Comparison of ENCODE assay signal across 29 cellular contexts in the genomic region with DNA sequence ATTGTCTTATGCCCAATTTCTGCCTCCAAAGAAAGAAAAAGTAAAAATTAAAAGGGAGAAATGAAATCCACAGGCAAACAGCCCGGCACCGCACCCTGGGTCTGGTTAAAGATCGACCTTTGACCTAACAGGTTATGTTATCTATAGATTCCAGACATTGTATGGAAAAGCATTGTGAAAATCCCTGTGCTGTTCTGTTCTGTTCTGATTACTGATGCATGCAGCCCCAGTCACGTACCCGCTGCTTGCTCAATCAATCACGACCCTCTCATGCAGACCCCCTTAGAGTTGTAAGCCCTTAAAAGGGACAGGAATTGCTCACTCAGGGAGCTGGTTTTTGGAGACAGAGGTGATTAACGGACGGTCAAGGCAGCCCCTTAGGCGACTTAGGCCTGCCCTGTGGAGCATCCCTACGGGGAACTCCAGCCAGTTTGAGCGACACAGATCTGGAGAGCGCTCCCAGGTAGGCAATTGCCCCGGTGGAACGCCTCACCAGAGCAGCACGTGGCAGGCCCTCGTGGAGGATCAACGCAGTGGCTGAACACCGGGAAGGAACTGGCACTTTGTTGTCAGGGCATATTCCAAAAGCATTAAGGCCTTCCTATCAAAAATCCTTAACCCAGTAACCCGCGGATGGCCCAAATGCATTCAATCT.
"Had no signal": no experiment of that assay in that cellular context is flagged by ENCODE, and none has a peak within 500 bp of the region (broad histone marks: within the 10 kb centered on the region; RNA-seq: fewer than 3 reads in every experiment).

No MANE protein-coding gene starts in this region.

- H3K27me3 ChIP-seq: breast epithelium, esophagus muscularis mucosa, foreskin keratinocyte, heart right ventricle, pancreas, stomach, thyroid gland, upper lobe of right lung had no signal

- H3K36me3 ChIP-seq: breast epithelium, esophagus muscularis mucosa, heart right ventricle, left ventricle myocardium inferior, pancreas, prostate gland, stomach, thyroid gland, upper lobe of right lung had no signal

- FAIRE-seq: pancreas, TTC549 had no signal

- H3K36me3 Mint-ChIP-seq: activated CD8-positive, alpha-beta memory T cell treated with anti-CD3 and anti-CD28 coated beads, Interleukin-2, amount 10 ng/mL, durations not matched to agents 7 days and 5 days; activated naive CD4-positive, alpha-beta T cell treated with anti-CD3 and anti-CD28 coated beads, Interleukin-2, amount 50 U/mL, for 24 hours; natural killer cell treated with Interleukin-12 subunit alpha and Interleukin-12 subunit beta and Interleukin-15 and Interleukin-18, amount 100 ng/mL, for 72 hours; stimulated activated naive B cell treated with anti-CD40 and anti-IgM and Interleukin-4, amounts not matched to agents 10 μg/mL and 1 μg/mL and 100 μg/mL, for 72 hours had no signal

- H3K27ac ChIP-seq: breast epithelium, esophagus muscularis mucosa, foreskin keratinocyte, heart right ventricle, left ventricle myocardium inferior, pancreas, prostate gland, stomach, thyroid gland, upper lobe of right lung had no signal

- H3K27me3 Mint-ChIP-seq: activated naive CD4-positive, alpha-beta T cell treated with anti-CD3 and anti-CD28 coated beads, Interleukin-2, amount 50 U/mL, for 24 hours; activated naive CD8-positive, alpha-beta T cell treated with anti-CD3 and anti-CD28 coated beads, Interleukin-2, amount 50 U/mL, for 24 hours; stimulated activated naive B cell treated with anti-CD40 and anti-IgM and Interleukin-4, amounts not matched to agents 10 μg/mL and 1 μg/mL and 100 μg/mL, for 72 hours had no signal

- H3K9me3 ChIP-seq: breast epithelium, esophagus muscularis mucosa, heart right ventricle, left ventricle myocardium inferior, mucosa of descending colon, pancreas, prostate gland, stomach, thyroid gland, upper lobe of right lung had no signal

- ATAC-seq: activated CD8-positive, alpha-beta memory T cell treated with anti-CD3 and anti-CD28 coated beads, Interleukin-2, amount 10 ng/mL, durations not matched to agents 7 days and 5 days; activated CD8-positive, alpha-beta T cell treated with anti-CD3 and anti-CD28 coated beads, Interleukin-2, amount 10 ng/mL, durations not matched to agents 7 days and 5 days; activated naive CD8-positive, alpha-beta T cell treated with anti-CD3 and anti-CD28 coated beads, Interleukin-2, amount 50 U/mL, for 24 hours; foreskin keratinocyte; heart right ventricle; mucosa of descending colon; natural killer cell treated with Interleukin-12 subunit alpha and Interleukin-12 subunit beta and Interleukin-15 and Interleukin-18, amount 100 ng/mL, for 72 hours; pancreas; stimulated activated naive B cell treated with anti-CD40 and anti-IgM and Interleukin-4, amounts not matched to agents 10 μg/mL and 1 μg/mL and 100 μg/mL, for 72 hours; upper lobe of right lung had no signal

- H3K4me1 ChIP-seq: breast epithelium, esophagus muscularis mucosa, foreskin keratinocyte, pancreas, prostate gland, thyroid gland, upper lobe of right lung had no signal

- H3K27ac Mint-ChIP-seq: activated B cell treated with CpG ODN at 0.5 μM for 24 hours; activated CD8-positive, alpha-beta memory T cell treated with anti-CD3 and anti-CD28 coated beads, Interleukin-2, amount 10 ng/mL, durations not matched to agents 7 days and 5 days; activated CD8-positive, alpha-beta T cell treated with anti-CD3 and anti-CD28 coated beads, Interleukin-2, amount 10 ng/mL, durations not matched to agents 7 days and 5 days; activated naive CD4-positive, alpha-beta T cell treated with anti-CD3 and anti-CD28 coated beads, Interleukin-2, amount 50 U/mL, for 24 hours; activated naive CD8-positive, alpha-beta T cell treated with anti-CD3 and anti-CD28 coated beads, Interleukin-2, amount 50 U/mL, for 24 hours; activated T-helper 2 cell treated with anti-CD3 and anti-CD28 coated beads, Interferon-gamma antibody, Interleukin-2, Interleukin-4, amounts not matched to agents 10 μg/mL and 5 μg/mL and 100 μg/mL, durations not matched to agents 14 hours and 24 hours and 36 hours; natural killer cell treated with Interleukin-12 subunit alpha and Interleukin-12 subunit beta and Interleukin-15 and Interleukin-18, amount 100 ng/mL, for 72 hours; stimulated activated naive B cell treated with anti-CD40 and anti-IgM and Interleukin-4, amounts not matched to agents 10 μg/mL and 1 μg/mL and 100 μg/mL, for 72 hours had no signal

- DNase-seq: activated B cell treated with CpG ODN at 0.5 μM for 24 hours; activated CD4-positive, alpha-beta T cell treated with anti-CD3 and anti-CD28 coated beads, Interleukin-2, amount 50 U/mL, for 1 hour; activated CD8-positive, alpha-beta memory T cell treated with anti-CD3 and anti-CD28 coated beads, Interleukin-2, amount 10 ng/mL, durations not matched to agents 7 days and 5 days; activated CD8-positive, alpha-beta T cell treated with anti-CD3 and anti-CD28 coated beads, Interleukin-2, amount 10 ng/mL, durations not matched to agents 7 days and 5 days; activated naive CD8-positive, alpha-beta T cell treated with anti-CD3 and anti-CD28 coated beads, Interleukin-2, amount 50 U/mL, for 24 hours; activated T-cell treated with anti-CD3 and anti-CD28 coated beads, Interleukin-2, amount 50 U/mL, for 48 hours; central memory CD4-positive, alpha-beta T cell; foreskin keratinocyte; heart right ventricle; kidney glomerular epithelial cell; left ventricle myocardium inferior; mucosa of descending colon; pancreas; retina; stimulated activated CD4-positive, alpha-beta T cell treated with anti-CD3 and anti-CD28 coated beads, Interleukin-15, amount 100 ng/mL, for 24 hours; stimulated activated CD4-positive, alpha-beta T cell treated with anti-CD3 and anti-CD28 coated beads, Interleukin-2, amount 100 ng/mL, for 24 hours; stimulated activated naive B cell treated with anti-CD40 and anti-IgM and Interleukin-4, amounts not matched to agents 10 μg/mL and 1 μg/mL and 100 μg/mL, for 72 hours; stomach; T-helper 9 cell; thyroid gland; upper lobe of right lung had no signal

- H3K4me1 Mint-ChIP-seq: activated B cell treated with CpG ODN at 0.5 μM for 24 hours; activated CD8-positive, alpha-beta memory T cell treated with anti-CD3 and anti-CD28 coated beads, Interleukin-2, amount 10 ng/mL, durations not matched to agents 7 days and 5 days; activated naive CD4-positive, alpha-beta T cell treated with anti-CD3 and anti-CD28 coated beads, Interleukin-2, amount 50 U/mL, for 24 hours had no signal

- H3K4me3 Mint-ChIP-seq: activated B cell treated with CpG ODN at 0.5 μM for 24 hours; activated CD8-positive, alpha-beta memory T cell treated with anti-CD3 and anti-CD28 coated beads, Interleukin-2, amount 10 ng/mL, durations not matched to agents 7 days and 5 days; activated CD8-positive, alpha-beta T cell treated with anti-CD3 and anti-CD28 coated beads, Interleukin-2, amount 10 ng/mL, durations not matched to agents 7 days and 5 days; activated naive CD4-positive, alpha-beta T cell treated with anti-CD3 and anti-CD28 coated beads, Interleukin-2, amount 50 U/mL, for 24 hours; activated naive CD8-positive, alpha-beta T cell treated with anti-CD3 and anti-CD28 coated beads, Interleukin-2, amount 50 U/mL, for 24 hours; natural killer cell treated with Interleukin-12 subunit alpha and Interleukin-12 subunit beta and Interleukin-15 and Interleukin-18, amount 100 ng/mL, for 72 hours; stimulated activated naive B cell treated with anti-CD40 and anti-IgM and Interleukin-4, amounts not matched to agents 10 μg/mL and 1 μg/mL and 100 μg/mL, for 72 hours had no signal

- H3K4me3 ChIP-seq: breast epithelium, esophagus muscularis mucosa, heart right ventricle, left ventricle myocardium inferior, lung, mucosa of descending colon, pancreas, prostate gland, stomach, thyroid gland, upper lobe of right lung had no signal

- H3K9me3 Mint-ChIP-seq: activated naive CD4-positive, alpha-beta T cell treated with anti-CD3 and anti-CD28 coated beads, Interleukin-2, amount 50 U/mL, for 24 hours; activated naive CD8-positive, alpha-beta T cell treated with anti-CD3 and anti-CD28 coated beads, Interleukin-2, amount 50 U/mL, for 24 hours; activated T-helper 2 cell treated with anti-CD3 and anti-CD28 coated beads, Interferon-gamma antibody, Interleukin-2, Interleukin-4, amounts not matched to agents 10 μg/mL and 5 μg/mL and 100 μg/mL, durations not matched to agents 14 hours and 24 hours and 36 hours; natural killer cell treated with Interleukin-12 subunit alpha and Interleukin-12 subunit beta and Interleukin-15 and Interleukin-18, amount 100 ng/mL, for 72 hours had no signal
